ENCODE assay signal across 22 cellular contexts in the genomic region with DNA sequence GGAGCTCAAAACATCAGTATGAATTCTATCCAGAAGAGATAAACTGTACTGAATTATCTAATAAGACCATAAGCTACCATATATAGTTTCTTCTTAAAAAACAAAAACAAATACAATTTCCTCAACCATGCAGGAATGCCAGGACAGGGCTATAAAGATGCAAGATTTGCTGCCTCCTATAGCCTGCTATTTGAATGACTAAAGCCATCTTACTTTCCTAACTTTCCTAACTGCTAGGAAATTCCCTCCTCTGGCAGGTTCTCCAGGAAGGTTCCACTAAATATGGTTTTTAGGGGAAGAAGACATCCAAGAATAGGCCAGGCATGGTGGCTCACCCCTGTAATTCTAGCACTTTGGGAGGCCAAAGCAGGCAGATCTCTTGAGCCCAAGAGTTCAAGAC. TPM values are rescaled to one million over a fixed set of nuclear protein-coding genes. Genes with fewer than 3 reads are reported as not detected.
DNase-seq lines count a peak whose midpoint lies in the region; ATAC-seq, FAIRE-seq and TF ChIP-seq lines count a peak whose summit lies in the region.
"Had no signal": no experiment of that assay in that cellular context is flagged by ENCODE, and none has a peak within 500 bp of the region (broad histone marks: within the 10 kb centered on the region; RNA-seq: fewer than 3 reads in every experiment).

No MANE protein-coding gene starts in this region.

- no peaks in the 10 kb centered on the region for H3F3A ChIP-seq in PC-3 (ENCODE audit: low read length, unreplicated experiment)

- POLR2A ChIA-PET in PC-3 (lab: Charles Lee; ENCODE audit: unreplicated experiment) = no interaction called here

- H2AFZ ChIP-seq in PC-3 (ENCODE audit: low read length) (no peak overlapping the region), osteoblast (ENCODE audit: low read length) (no peak overlapping the region)

- no peak overlapping the region for H3K27ac ChIP-seq in PC-3 (ENCODE audit: low read length)
- no peak overlapping the region for H3K27ac ChIP-seq in osteoblast (ENCODE audit: low read depth, low read length)
- H3K27ac ChIP-seq in vagina = no peak overlapping the region
- H3K27ac ChIP-seq: HL-60, SJSA1 had no signal

- peak; percentile 18; the same call in 1 of the 2 replicates for TF ChIP-seq CTCF in PC-3 (conservative IDR thresholded peaks at IDR 0.05; ENCODE audit: low read depth, low read length)
- TF ChIP-seq CTCF in epithelial cell of esophagus (IDR thresholded peaks at IDR 0.05; ENCODE audit: insufficient read depth, low read depth, low read length, missing control alignments) = no peak
- TF ChIP-seq CTCF in osteoblast (IDR thresholded peaks at IDR 0.05; ENCODE audit: extremely low read depth, low read depth, low read length) = peak; percentile 8
- no peak for TF ChIP-seq CTCF in vagina (IDR thresholded peaks at IDR 0.05)

- H3K27me3 ChIP-seq in PC-3 (ENCODE audit: low read length) = no peaks in the 10 kb centered on the region
- H3K27me3 ChIP-seq in osteoblast (ENCODE audit: insufficient read depth, low read length) = no peaks in the 10 kb centered on the region
- no peaks in the 10 kb centered on the region for H3K27me3 ChIP-seq in vagina
- H3K27me3 ChIP-seq: SJSA1 had no signal

- H3K79me2 ChIP-seq in PC-3 (ENCODE audit: low read length) (no peaks in the 10 kb centered on the region), osteoblast (ENCODE audit: insufficient read depth, low read length) (no peaks in the 10 kb centered on the region)

- no peak for TF ChIP-seq POLR2A in H54 (IDR thresholded peaks at IDR 0.05; ENCODE audit: low read depth, low read length)
- TF ChIP-seq POLR2A in vagina (IDR thresholded peaks at IDR 0.05) = no peak

- intact Hi-C loops in PC-3 (cut with micrococcal nuclease) = no loop called here
- intact Hi-C loops in vagina (cut with DNase I) = no loop called here

- peak; percentile 77 for FAIRE-seq in H54 (lab: Jason Lieb, UNC)
- FAIRE-seq: GM12891, HepG2 had no signal

- CTCF ChIA-PET in PC-3 (lab: Charles Lee) = no interaction called here

- no peaks in the 10 kb centered on the region for H3K9me2 ChIP-seq in PC-3 (replicated peaks; ENCODE audit: low read length)

- H4K20me1 ChIP-seq in PC-3 (ENCODE audit: low read length) (no peaks in the 10 kb centered on the region), osteoblast (ENCODE audit: insufficient read depth, low read length) (no peaks in the 10 kb centered on the region)

- BruUV-seq in PC-3 (replicated peaks; lab: Mats Ljungman, UMichigan) = no TSS peak

- H3K36me3 ChIP-seq in PC-3 (ENCODE audit: low read depth, low read length) (no peaks in the 10 kb centered on the region), osteoblast (ENCODE audit: insufficient read depth, low read length) (no peaks in the 10 kb centered on the region), vagina (no peaks in the 10 kb centered on the region)
- H3K36me3 ChIP-seq: SJSA1 had no signal

- H3K4me1 ChIP-seq in PC-3 (ENCODE audit: insufficient read depth, low read length) (no peaks in the 10 kb centered on the region), osteoblast (ENCODE audit: insufficient read depth, low read length) (no peaks in the 10 kb centered on the region), vagina (no peaks in the 10 kb centered on the region)
- H3K4me1 ChIP-seq: SJSA1 had no signal

- H3K4me3 ChIP-seq in PC-3 (ENCODE audit: low read length) (no peak overlapping the region), epithelial cell of esophagus (ENCODE audit: low read length) (no peak overlapping the region), osteoblast (ENCODE audit: insufficient read depth, low read length) (no peak overlapping the region), vagina (no peak overlapping the region)
- H3K4me3 ChIP-seq: SJSA1 had no signal

- H3K4me2 ChIP-seq in PC-3 (ENCODE audit: low read length) (no peak overlapping the region), osteoblast (ENCODE audit: insufficient read depth, low read length) (no peak overlapping the region)

- ATAC-seq in PC-3 = no peak
- ATAC-seq in HG02642 (IDR thresholded peaks at IDR 0.05; ENCODE audit: poor library complexity, unreplicated experiment) = no peak
- ATAC-seq: HepG2, Panc1 had no signal

- no peaks in the 10 kb centered on the region for H3K9me3 ChIP-seq in PC-3 (ENCODE audit: low read length)
- no peaks in the 10 kb centered on the region for H3K9me3 ChIP-seq in osteoblast (ENCODE audit: low read depth, low read length)
- no peaks in the 10 kb centered on the region for H3K9me3 ChIP-seq in vagina
- H3K9me3 ChIP-seq: SJSA1 had no signal

- no peak overlapping the region for H3K9ac ChIP-seq in PC-3 (ENCODE audit: low read length)

- DNase-seq in H54 (ENCODE audit: insufficient read length, low spot score) (no peak), PC-3 (peak; percentile 6), epithelial cell of esophagus (ENCODE audit: low read depth) (peak; percentile 7), osteoblast (ENCODE audit: insufficient read length, low spot score, missing footprints) (no peak), anterior cingulate cortex (lab: John Stamatoyannopoulos, UW) (no peak), vagina (ENCODE audit: extremely low spot score in 2 of 2) (no peak)
- DNase-seq: CD4-positive, CD25-positive, alpha-beta regulatory T cell; DMS79 treated with DMSO at 0.1 percent for 48 hours; KBM-7; MM.1S; NCI-H1092; NCI-H1436 treated with DMSO at 0.1 percent for 48 hours; NCI-H2029; NCI-H2227 treated with DMSO at 0.1 percent for 48 hours; NCI-H510A; NK-92 treated with Interleukin-12 subunit alpha and Interleukin-12 subunit beta, amount 100 ng/mL, for 24 hours had no signal

RNA-seq across cellular contexts. Expression of gene KIF27, which starts 15.1 kb away (rescaled TPM):
- total RNA-seq in PC-3 (2014; rRNA removed) (2.2 and 3.2 TPM in 2 replicates), osteoblast (6.2 TPM in 2 replicates), vagina (6.1 TPM)

Comparison
In these comparisons a context has a peak if more than half of its experiments do, and no peak if none do; other contexts are left out.
1. DNase-seq: peak in PC-3 (single experiment) and epithelial cell of esophagus (single experiment); none in H54 (single experiment), osteoblast (single experiment), anterior cingulate cortex (0 of 58) and vagina (0 of 2).
2. CTCF ChIP-seq: peak in PC-3 (single experiment) and osteoblast (single experiment); none in epithelial cell of esophagus (single experiment) and vagina (0 of 3).